ENCODE assay signal across 34 cellular contexts in genomic region chr5:132093310-132093709, GRCh38. TPM values are rescaled to one million over a fixed set of nuclear protein-coding genes. Genes with fewer than 3 reads are reported as not detected.
DNase-seq lines count a peak whose midpoint lies in the region; ATAC-seq and TF ChIP-seq lines count a peak whose summit lies in the region.
"Had no signal": no experiment of that assay in that cellular context is flagged by ENCODE, and none has a peak within 500 bp of the region (broad histone marks: within the 10 kb centered on the region; RNA-seq: fewer than 3 reads in every experiment).

No MANE protein-coding gene starts in this region.

- TF ChIP-seq CTCF in coronary artery (IDR thresholded peaks at IDR 0.05), result no peak

- H3K4me3 ChIP-seq in coronary artery, result no peak overlapping the region
- H3K4me3 ChIP-seq: colonic mucosa, skin epidermis, thoracic aorta, uterus had no signal

- no peak overlapping the region for H3K27ac ChIP-seq in coronary artery
- H3K27ac ChIP-seq: colonic mucosa, parathyroid adenoma, thoracic aorta, uterus had no signal

- no peaks in the 10 kb centered on the region for H3K9me3 Mint-ChIP-seq in activated naive CD8-positive, alpha-beta T cell treated with anti-CD3 and anti-CD28 coated beads, Interleukin-2, amount 50 U/mL, for 24 hours
- H3K9me3 Mint-ChIP-seq in activated naive CD8-positive, alpha-beta T cell treated with anti-CD3 and anti-CD28 coated beads for 36 hours, result peaks cover 4% of the 10 kb centered on the region
- H3K9me3 Mint-ChIP-seq: memory B cell had no signal

- H3K27ac Mint-ChIP-seq in activated naive CD8-positive, alpha-beta T cell treated with anti-CD3 and anti-CD28 coated beads, Interleukin-2, amount 50 U/mL, for 24 hours, result peak overlapping the region; percentile 86
- no peak overlapping the region for H3K27ac Mint-ChIP-seq in activated naive CD8-positive, alpha-beta T cell treated with anti-CD3 and anti-CD28 coated beads for 36 hours
- H3K27ac Mint-ChIP-seq: activated CD8-positive, alpha-beta T cell treated with anti-CD3 and anti-CD28 coated beads, Interleukin-2, amount 10 ng/mL, durations not matched to agents 7 days and 5 days; CD4-positive, alpha-beta T cell; memory B cell had no signal

- no peak overlapping the region for H3K4me3 Mint-ChIP-seq in activated naive CD8-positive, alpha-beta T cell treated with anti-CD3 and anti-CD28 coated beads, Interleukin-2, amount 50 U/mL, for 24 hours
- H3K4me3 Mint-ChIP-seq in activated naive CD8-positive, alpha-beta T cell treated with anti-CD3 and anti-CD28 coated beads for 36 hours, result no peak overlapping the region
- H3K4me3 Mint-ChIP-seq: activated CD8-positive, alpha-beta T cell treated with anti-CD3 and anti-CD28 coated beads, Interleukin-2, amount 10 ng/mL, durations not matched to agents 7 days and 5 days; CD4-positive, alpha-beta T cell; memory B cell; stimulated activated naive CD8-positive, alpha-beta T cell treated with anti-CD3 and anti-CD28 coated beads, Interleukin-15, Interleukin-2, amounts not matched to agents 100 ng/mL and 50 ng/mL, for 24 hours had no signal

- peaks cover 8% of the 10 kb centered on the region for H3K36me3 Mint-ChIP-seq in activated naive CD8-positive, alpha-beta T cell treated with anti-CD3 and anti-CD28 coated beads, Interleukin-2, amount 50 U/mL, for 24 hours (ENCODE audit: low read depth)
- H3K36me3 Mint-ChIP-seq in activated naive CD8-positive, alpha-beta T cell treated with anti-CD3 and anti-CD28 coated beads for 36 hours, result peaks cover 17% of the 10 kb centered on the region
- H3K36me3 Mint-ChIP-seq: memory B cell had no signal

- no peak for DNase-seq in activated naive CD8-positive, alpha-beta T cell treated with anti-CD3 and anti-CD28 coated beads, Interleukin-2, amount 50 U/mL, for 24 hours
- no peak for DNase-seq in activated naive CD8-positive, alpha-beta T cell treated with anti-CD3 and anti-CD28 coated beads for 36 hours
- DNase-seq in NCI-H524 treated with DMSO at 0.1 percent for 48 hours (lab: John Stamatoyannopoulos, UW) (peak; percentile 79), coronary artery (ENCODE audit: low spot score) (peak; percentile 31), NCI-H1436 treated with DMSO at 0.1 percent for 48 hours (lab: John Stamatoyannopoulos, UW) (no peak), hepatic stellate cell (ENCODE audit: low spot score) (no peak), HCEC 1CT (no peak)
- DNase-seq in effector CD4-positive, alpha-beta T cell, result no peak
- DNase-seq: activated CD4-positive, CD25-positive, alpha-beta regulatory T cell treated with anti-CD3 and anti-CD28 coated beads, Interleukin-2, amount 50 U/mL, for 72 hours; activated CD8-positive, alpha-beta T cell treated with anti-CD3 and anti-CD28 coated beads, Interleukin-2, amount 10 ng/mL, durations not matched to agents 7 days and 5 days; activated gamma-delta T cell treated with Interleukin-2 at 50 U/mL for 16 hours; activated T-cell treated with anti-CD3 and anti-CD28 coated beads for 4 hours; CD4-positive, alpha-beta T cell; colonic mucosa; effector memory CD4-positive, alpha-beta T cell; EL; H7; NCI-H2081; OCI-M1; retina; SK-N-SH; T-helper 2 cell; uterus had no signal

- peaks cover 72% of the 10 kb centered on the region for H3K4me1 Mint-ChIP-seq in activated naive CD8-positive, alpha-beta T cell treated with anti-CD3 and anti-CD28 coated beads, Interleukin-2, amount 50 U/mL, for 24 hours
- H3K4me1 Mint-ChIP-seq in activated naive CD8-positive, alpha-beta T cell treated with anti-CD3 and anti-CD28 coated beads for 36 hours, result peaks cover 58% of the 10 kb centered on the region

- peaks cover 3% of the 10 kb centered on the region for H3K27me3 Mint-ChIP-seq in activated naive CD8-positive, alpha-beta T cell treated with anti-CD3 and anti-CD28 coated beads, Interleukin-2, amount 50 U/mL, for 24 hours
- no peaks in the 10 kb centered on the region for H3K27me3 Mint-ChIP-seq in activated naive CD8-positive, alpha-beta T cell treated with anti-CD3 and anti-CD28 coated beads for 36 hours
- H3K27me3 Mint-ChIP-seq: CD4-positive, alpha-beta T cell; memory B cell; stimulated activated naive CD8-positive, alpha-beta T cell treated with anti-CD3 and anti-CD28 coated beads, Interleukin-15, Interleukin-2, amounts not matched to agents 100 ng/mL and 50 ng/mL, for 24 hours had no signal

- no peak for ATAC-seq in activated naive CD8-positive, alpha-beta T cell treated with anti-CD3 and anti-CD28 coated beads, Interleukin-2, amount 50 U/mL, for 24 hours
- ATAC-seq: activated CD8-positive, alpha-beta T cell treated with anti-CD3 and anti-CD28 coated beads, Interleukin-2, amount 10 ng/mL, durations not matched to agents 7 days and 5 days; Right ventricle myocardium inferior had no signal

RNA-seq across cellular contexts. Expression of gene CSF2, which starts 19.7 kb away (rescaled TPM):
- 100 to 1,000 TPM; 103 to 107 TPM for total RNA-seq in activated naive CD8-positive, alpha-beta T cell treated with anti-CD3 and anti-CD28 coated beads for 36 hours
- total RNA-seq: astrocyte; cardiac septum; CD4-positive, alpha-beta T cell; H7; HT1080; Right ventricle myocardium inferior; thoracic aorta; uterus had no signal

RNA-seq across cellular contexts. Expression of gene IL3, which starts 32.9 kb away (rescaled TPM):
- total RNA-seq in activated naive CD8-positive, alpha-beta T cell treated with anti-CD3 and anti-CD28 coated beads for 36 hours, result under 1 TPM; 0.20 to 0.49 TPM
- total RNA-seq: activated CD8-positive, alpha-beta T cell treated with anti-CD3 and anti-CD28 coated beads, Interleukin-2, amount 10 ng/mL, durations not matched to agents 7 days and 5 days; astrocyte; cardiac septum; CD4-positive, alpha-beta T cell; epithelial cell of proximal tubule; H7; HT1080; M059J; Right ventricle myocardium inferior; thoracic aorta; uterus had no signal

Comparison
In these comparisons a context has a peak if more than half of its experiments do, and no peak if none do; other contexts are left out.
1. DNase-seq: peak in NCI-H524 treated with DMSO at 0.1 percent for 48 hours (single experiment) and coronary artery (single experiment); none in activated naive CD8-positive, alpha-beta T cell treated with anti-CD3 and anti-CD28 coated beads, Interleukin-2, amount 50 U/mL, for 24 hours (single experiment), activated naive CD8-positive, alpha-beta T cell treated with anti-CD3 and anti-CD28 coated beads for 36 hours (single experiment), effector CD4-positive, alpha-beta T cell (single experiment), NCI-H1436 treated with DMSO at 0.1 percent for 48 hours (single experiment), hepatic stellate cell (single experiment) and HCEC 1CT (single experiment).